In genomic region chr17:43170140-43170765, GRCh38 we compare ENCODE assay signal across 1 cellular context.
A peak's percentile ranks its signal among the peaks of the same experiment; 100 is the strongest.
TF ChIP-seq lines count a peak whose summit lies in the region.

No MANE protein-coding gene starts in this region.

TF ChIP-seq in SK-N-SH, 30 proteins besides CTCF, POLR2A, EP300 and RAD21 (continued from another document):
- TF ChIP-seq IRF3 (IDR thresholded peaks at IDR 0.05; ENCODE audit: low read depth, low read length) (peak; percentile 39; the same call in 1 of the 2 replicates), EZH2phosphoT487 (IDR thresholded peaks at IDR 0.05; ENCODE audit: borderline replicate concordance, low read depth) (no peak), ELF1 (IDR thresholded peaks at IDR 0.05) (peak; percentile 93), RFX5 (IDR thresholded peaks at IDR 0.05; ENCODE audit: low read length) (peak; percentile 65; the same call in 1 of the 2 replicates)
